In genomic region chr18:73511751-73512525, GRCh38 we compare ENCODE assay signal across 26 cellular contexts.
DNase-seq lines count a peak whose midpoint lies in the region; ATAC-seq and TF ChIP-seq lines count a peak whose summit lies in the region.
"Had no signal": no experiment of that assay in that cellular context is flagged by ENCODE, and none has a peak within 500 bp of the region (broad histone marks: within the 10 kb centered on the region; RNA-seq: fewer than 3 reads in every experiment).

No MANE protein-coding gene starts in this region.

- TF ChIP-seq CTCF in fibroblast of pulmonary artery (IDR thresholded peaks at IDR 0.05; ENCODE audit: low read length, missing control alignments): no peak
- no peak for TF ChIP-seq CTCF in foreskin keratinocyte (conservative IDR thresholded peaks at IDR 0.05)
- no peak for TF ChIP-seq CTCF in uterus (IDR thresholded peaks at IDR 0.05)

- no peak for TF ChIP-seq POLR2A in uterus (IDR thresholded peaks at IDR 0.05)

- H3K27ac ChIP-seq in foreskin keratinocyte (no peak overlapping the region), uterus (no peak overlapping the region)
- H3K27ac ChIP-seq: body of pancreas, colonic mucosa, heart right ventricle, Peyer's patch, SJSA1, VCaP had no signal

- H3K4me1 ChIP-seq in foreskin keratinocyte (no peaks in the 10 kb centered on the region), uterus (no peaks in the 10 kb centered on the region)
- H3K4me1 ChIP-seq: body of pancreas, colonic mucosa, heart right ventricle, Peyer's patch, SJSA1 had no signal

- ATAC-seq in foreskin keratinocyte: no peak
- ATAC-seq: body of pancreas; heart right ventricle; left lobe of liver; naive thymus-derived CD4-positive, alpha-beta T cell; T-helper 17 cell had no signal

- H3K27me3 ChIP-seq in foreskin keratinocyte (no peaks in the 10 kb centered on the region), uterus (no peaks in the 10 kb centered on the region)
- H3K27me3 ChIP-seq: body of pancreas, colonic mucosa, heart right ventricle, Peyer's patch, SJSA1 had no signal

- DNase-seq in AG20443 (ENCODE audit: low spot score) (peak; percentile 6), Daoy (ENCODE audit: low read depth) (peak; percentile 49), NCI-H748 treated with DMSO at 0.1 percent for 48 hours (lab: John Stamatoyannopoulos, UW) (peak; percentile 69), fibroblast of pulmonary artery (ENCODE audit: low read depth) (peak; percentile 76), foreskin keratinocyte (no peak), uterus (no peak)
- no peak for DNase-seq in activated CD4-positive, CD25-positive, alpha-beta regulatory T cell (lab: John Stamatoyannopoulos, UW)
- DNase-seq: activated CD8-positive, alpha-beta memory T cell treated with anti-CD3 and anti-CD28 coated beads, Interleukin-2, amount 50 U/mL, for 4 hours; activated naive CD8-positive, alpha-beta T cell treated with anti-CD3 and anti-CD28 coated beads for 36 hours; body of pancreas; colonic mucosa; COR-L47; EL; endodermal cell; H7; heart right ventricle; naive thymus-derived CD4-positive, alpha-beta T cell; NCI-H187 treated with DMSO at 0.1 percent for 48 hours; NCI-H345; Peyer's patch; small intestine; stimulated activated naive CD4-positive, alpha-beta T cell; T-helper 17 cell had no signal

- intact Hi-C loops in uterus (cut with DNase I; ENCODE audit: low total_unique reads): no loop called here

- no peak overlapping the region for H3K4me3 ChIP-seq in fibroblast of pulmonary artery (replicated peaks; ENCODE audit: low read depth, low read length)
- no peak overlapping the region for H3K4me3 ChIP-seq in uterus
- H3K4me3 ChIP-seq: body of pancreas, colonic mucosa, heart right ventricle, Peyer's patch, SJSA1 had no signal

- no peaks in the 10 kb centered on the region for H3K36me3 ChIP-seq in uterus
- H3K36me3 ChIP-seq: colonic mucosa, heart right ventricle, Peyer's patch, SJSA1 had no signal

- no peaks in the 10 kb centered on the region for H3K9me3 ChIP-seq in uterus
- H3K9me3 ChIP-seq: body of pancreas, colonic mucosa, Peyer's patch, SJSA1 had no signal

Comparison
In these comparisons a context has a peak if more than half of its experiments do, and no peak if none do; other contexts are left out.
1. DNase-seq: peak in AG20443 (single experiment), Daoy (single experiment), NCI-H748 treated with DMSO at 0.1 percent for 48 hours (single experiment) and fibroblast of pulmonary artery (single experiment); none in activated CD4-positive, CD25-positive, alpha-beta regulatory T cell (0 of 4), foreskin keratinocyte (0 of 2) and uterus (0 of 2).